ENCODE assay signal across 24 cellular contexts in genomic region chr11:2591805-2592204, GRCh38.
A peak's percentile ranks its signal among the peaks of the same experiment; 100 is the strongest.
DNase-seq lines count a peak whose midpoint lies in the region; ATAC-seq, FAIRE-seq and TF ChIP-seq lines count a peak whose summit lies in the region.
"Had no signal": no experiment of that assay in that cellular context is flagged by ENCODE, and none has a peak within 500 bp of the region (broad histone marks: within the 10 kb centered on the region; RNA-seq: fewer than 3 reads in every experiment).

No MANE protein-coding gene starts in this region.

- no peak overlapping the region for H3K4me2 ChIP-seq in osteoblast (ENCODE audit: insufficient read depth, low read length)
- H3K4me2 ChIP-seq: smooth muscle cell had no signal

- H3K4me1 ChIP-seq in osteoblast (ENCODE audit: insufficient read depth, low read length) (no peaks in the 10 kb centered on the region), spleen (no peaks in the 10 kb centered on the region)
- H3K4me1 ChIP-seq: adrenal gland, foreskin keratinocyte, HAP-1, SJSA1, thyroid gland had no signal

- peak overlapping the region in 40 of 59 donors; percentile 1 to 56 (median 30) for H3K4me3 ChIP-seq in dorsolateral prefrontal cortex
- no peak overlapping the region for H3K4me3 ChIP-seq in osteoblast (ENCODE audit: insufficient read depth, low read length)
- H3K4me3 ChIP-seq in spleen: no peak overlapping the region
- H3K4me3 ChIP-seq: adrenal gland, HAP-1, SJSA1, smooth muscle cell, thyroid gland had no signal

- ATAC-seq in GM18505 (IDR thresholded peaks at IDR 0.05; ENCODE audit: unreplicated experiment) (no peak), GM19035 (IDR thresholded peaks at IDR 0.05; ENCODE audit: unreplicated experiment) (no peak)
- ATAC-seq: activated CD4-positive, alpha-beta T cell treated with anti-CD3 and anti-CD28 coated beads for 36 hours; effector memory CD8-positive, alpha-beta T cell; foreskin keratinocyte had no signal

- DNase-seq in AG20443 (ENCODE audit: low spot score): peak; percentile 8
- DNase-seq in GM12892 (ENCODE audit: insufficient read length): peak; percentile 2
- DNase-seq in dorsolateral prefrontal cortex: peak in 5 of 10 donors; percentile 1 to 40 (median 29)
- DNase-seq in osteoblast (ENCODE audit: insufficient read length, low spot score, missing footprints): peak; percentile 63
- DNase-seq in spleen: no peak
- no peak for DNase-seq in activated CD4-positive, CD25-positive, alpha-beta regulatory T cell treated with anti-CD3 and anti-CD28 coated beads, Interleukin-2, amount 50 U/mL, for 72 hours
- DNase-seq: activated CD4-positive, alpha-beta T cell treated with anti-CD3 and anti-CD28 coated beads for 36 hours; activated naive CD4-positive, alpha-beta T cell treated with Interleukin-2 at 50 U/mL for 16 hours; effector memory CD8-positive, alpha-beta T cell; EL; foreskin keratinocyte; NCI-H1694 treated with DMSO at 0.1 percent for 48 hours; NCI-H526; stimulated activated CD4-positive, alpha-beta T cell treated with anti-CD3 and anti-CD28 coated beads, Interleukin-2, amount 100 ng/mL, for 48 hours; stimulated activated naive CD4-positive, alpha-beta T cell had no signal

- no peaks in the 10 kb centered on the region for H3K79me2 ChIP-seq in osteoblast (ENCODE audit: insufficient read depth, low read length)

- no peak overlapping the region for H2AFZ ChIP-seq in osteoblast (ENCODE audit: low read length)

- no peaks in the 10 kb centered on the region for H4K20me1 ChIP-seq in osteoblast (ENCODE audit: insufficient read depth, low read length)

- FAIRE-seq in GM12892 (lab: Jason Lieb, UNC): no peak
- FAIRE-seq: RCC 7860 had no signal

- TF ChIP-seq POLR2A in GM12892 (IDR thresholded peaks at IDR 0.05; ENCODE audit: low read depth, low read length): no peak
- no peak for TF ChIP-seq POLR2A in GM18505 (IDR thresholded peaks at IDR 0.05; ENCODE audit: borderline replicate concordance, extremely low read depth, insufficient read depth, insufficient read length)
- TF ChIP-seq POLR2A in spleen (IDR thresholded peaks at IDR 0.05): no peak

- TF ChIP-seq CTCF in dorsolateral prefrontal cortex (IDR thresholded peaks at IDR 0.05 in 54 of 56, conservative IDR thresholded peaks at IDR 0.05 in 2 of 56; ENCODE audit: low read depth in 1 of 56, partially characterized antibody in 56 of 56) (no peak), osteoblast (IDR thresholded peaks at IDR 0.05; ENCODE audit: extremely low read depth, low read depth, low read length) (no peak), spleen (IDR thresholded peaks at IDR 0.05 in 8 of 11, conservative IDR thresholded peaks at IDR 0.05 in 3 of 11) (no peak)

- H3K9me3 ChIP-seq in osteoblast (ENCODE audit: low read depth, low read length) (peaks cover 4% of the 10 kb centered on the region), spleen (peaks cover 0 to 21% (median under 1%) of the 10 kb centered on the region in 8 donors)
- H3K9me3 ChIP-seq: adrenal gland, HAP-1, thyroid gland had no signal

- WGBS in spleen, 5 donors: 69 to 95% (median 93%) methylated on average over 3 to 10 of the region's 10 CpGs

- H3K27me3 ChIP-seq in dorsolateral prefrontal cortex (peaks cover 0 to 3% (median 0%) of the 10 kb centered on the region in 45 donors), osteoblast (ENCODE audit: insufficient read depth, low read length) (peaks cover 3% of the 10 kb centered on the region), spleen (replicated peaks in 1 of 7) (no peaks in the 10 kb centered on the region)
- H3K27me3 ChIP-seq: adrenal gland, foreskin keratinocyte, thyroid gland had no signal

- H3K27ac ChIP-seq in dorsolateral prefrontal cortex (peak overlapping the region in 41 of 59 donors; percentile 6 to 88 (median 71)), osteoblast (ENCODE audit: low read depth, low read length) (no peak overlapping the region), spleen (no peak overlapping the region)
- H3K27ac ChIP-seq: foreskin keratinocyte, HL-60, SJSA1, thyroid gland had no signal

- intact Hi-C loops in dorsolateral prefrontal cortex (cut with DNase I): loop anchor here in 1 of 2 donors (5.0 kb wide), 1 partner anchor 295 kb away; the partner anchor contains the start of gene CDKN1C
- intact Hi-C loops in spleen (cut with DNase I; ENCODE audit: low total_unique reads): no loop called here

- H3K36me3 ChIP-seq in osteoblast (ENCODE audit: insufficient read depth, low read length): no peaks in the 10 kb centered on the region
- peaks cover 0 to 80% (median 0%) of the 10 kb centered on the region in 6 donors for H3K36me3 ChIP-seq in spleen
- H3K36me3 ChIP-seq: HAP-1, SJSA1 had no signal

Comparison
In these comparisons a context has a peak if more than half of its experiments do, and no peak if none do; other contexts are left out.
1. DNase-seq: peak in AG20443 (single experiment), GM12892 (single experiment) and osteoblast (single experiment); none in spleen (single experiment) and activated CD4-positive, CD25-positive, alpha-beta regulatory T cell treated with anti-CD3 and anti-CD28 coated beads, Interleukin-2, amount 50 U/mL, for 72 hours (single experiment).
2. H3K27ac ChIP-seq: peak in dorsolateral prefrontal cortex (41 of 59); none in osteoblast (single experiment) and spleen (0 of 8).
3. H3K4me3 ChIP-seq: peak in dorsolateral prefrontal cortex (40 of 59); none in osteoblast (single experiment) and spleen (0 of 8).